ENCODE assay signal across 11 cellular contexts in genomic region chr1:216566809-216567208, GRCh38.
A peak's percentile ranks its signal among the peaks of the same experiment; 100 is the strongest.
DNase-seq lines count a peak whose midpoint lies in the region; ATAC-seq and TF ChIP-seq lines count a peak whose summit lies in the region.
"Had no signal": no experiment of that assay in that cellular context is flagged by ENCODE, and none has a peak within 500 bp of the region (broad histone marks: within the 10 kb centered on the region; RNA-seq: fewer than 3 reads in every experiment).

No MANE protein-coding gene starts in this region.

- H3K27ac ChIP-seq in 22Rv1, result no peak overlapping the region

- no peak overlapping the region for H3K27ac Mint-ChIP-seq in stimulated activated effector memory CD8-positive, alpha-beta T cell treated with anti-CD3 and anti-CD28 coated beads, Interleukin-12 subunit alpha, Interleukin-12 subunit beta, amount 100 ng/mL, for 72 hours

- H3K4me3 Mint-ChIP-seq in stimulated activated effector memory CD8-positive, alpha-beta T cell treated with anti-CD3 and anti-CD28 coated beads, Interleukin-12 subunit alpha, Interleukin-12 subunit beta, amount 100 ng/mL, for 72 hours, result no peak overlapping the region

- H3K4me1 Mint-ChIP-seq in stimulated activated effector memory CD8-positive, alpha-beta T cell treated with anti-CD3 and anti-CD28 coated beads, Interleukin-12 subunit alpha, Interleukin-12 subunit beta, amount 100 ng/mL, for 72 hours, result no peaks in the 10 kb centered on the region

- DNase-seq in GM10266 (ENCODE audit: extremely low spot score) (peak; percentile 4), NCI-H1694 treated with DMSO at 0.1 percent for 48 hours (lab: John Stamatoyannopoulos, UW) (peak; percentile 92), choroid plexus epithelial cell (ENCODE audit: low read depth) (peak; percentile 72), omental fat pad (ENCODE audit: low spot score) (no peak), OCI-M2 (lab: John Stamatoyannopoulos, UW; ENCODE audit: unreplicated experiment) (no peak)
- DNase-seq in stimulated activated effector memory CD8-positive, alpha-beta T cell treated with anti-CD3 and anti-CD28 coated beads, Interleukin-12 subunit alpha, Interleukin-12 subunit beta, amount 100 ng/mL, for 72 hours (ENCODE audit: low spot score in 2 of 2), result no peak
- DNase-seq: NCI-H187; posterior cingulate gyrus; stimulated activated naive CD8-positive, alpha-beta T cell treated with anti-CD3 and anti-CD28 coated beads, Interleukin-15, Interleukin-2, amounts not matched to agents 100 U/mL and 50 U/mL, for 24 hours had no signal

- TF ChIP-seq CTCF in 22Rv1 (IDR thresholded peaks at IDR 0.05) (peak; percentile 76), GM10266 (IDR thresholded peaks at IDR 0.05; ENCODE audit: control insufficient read depth, insufficient read depth, low read depth, missing control alignments) (no peak), choroid plexus epithelial cell (conservative IDR thresholded peaks at IDR 0.05; ENCODE audit: low read depth, low read length) (peak; percentile 69), omental fat pad (IDR thresholded peaks at IDR 0.05) (no peak)

- no peak for ATAC-seq in stimulated activated effector memory CD8-positive, alpha-beta T cell treated with anti-CD3 and anti-CD28 coated beads, Interleukin-12 subunit alpha, Interleukin-12 subunit beta, amount 100 ng/mL, for 72 hours
- ATAC-seq in HG02981 (IDR thresholded peaks at IDR 0.05; ENCODE audit: unreplicated experiment) (no peak), omental fat pad (ENCODE audit: low FRiP score) (no peak)
- ATAC-seq: stimulated activated naive CD8-positive, alpha-beta T cell treated with anti-CD3 and anti-CD28 coated beads, Interleukin-15, Interleukin-2, amounts not matched to agents 100 U/mL and 50 U/mL, for 24 hours had no signal

- H3K36me3 Mint-ChIP-seq in stimulated activated effector memory CD8-positive, alpha-beta T cell treated with anti-CD3 and anti-CD28 coated beads, Interleukin-12 subunit alpha, Interleukin-12 subunit beta, amount 100 ng/mL, for 72 hours, result no peaks in the 10 kb centered on the region

- peaks cover 11% of the 10 kb centered on the region for H3K9me3 Mint-ChIP-seq in stimulated activated effector memory CD8-positive, alpha-beta T cell treated with anti-CD3 and anti-CD28 coated beads, Interleukin-12 subunit alpha, Interleukin-12 subunit beta, amount 100 ng/mL, for 72 hours

- no peak overlapping the region for H3K4me3 ChIP-seq in choroid plexus epithelial cell (ENCODE audit: low read depth, low read length)

Comparison
In these comparisons a context has a peak if more than half of its experiments do, and no peak if none do; other contexts are left out.
1. CTCF ChIP-seq: peak in 22Rv1 (single experiment) and choroid plexus epithelial cell (single experiment); none in GM10266 (single experiment) and omental fat pad (0 of 3).
2. DNase-seq: peak in GM10266 (single experiment), NCI-H1694 treated with DMSO at 0.1 percent for 48 hours (single experiment) and choroid plexus epithelial cell (single experiment); none in stimulated activated effector memory CD8-positive, alpha-beta T cell treated with anti-CD3 and anti-CD28 coated beads, Interleukin-12 subunit alpha, Interleukin-12 subunit beta, amount 100 ng/mL, for 72 hours (0 of 2), omental fat pad (single experiment) and OCI-M2 (single experiment).